ENCODE assay signal across 14 cellular contexts in genomic region chr10:95346715-95347401, GRCh38. TPM values are rescaled to one million over a fixed set of nuclear protein-coding genes. Genes with fewer than 3 reads are reported as not detected.
DNase-seq lines count a peak whose midpoint lies in the region; TF ChIP-seq lines count a peak whose summit lies in the region.
"Had no signal": no experiment of that assay in that cellular context is flagged by ENCODE, and none has a peak within 500 bp of the region (broad histone marks: within the 10 kb centered on the region; RNA-seq: fewer than 3 reads in every experiment).

No MANE protein-coding gene starts in this region.

- H4K8ac ChIP-seq in mesendoderm (ENCODE audit: low read depth, low read length): no peak overlapping the region

- H3K4me1 ChIP-seq in Caco-2: peaks cover 66% of the 10 kb centered on the region
- H3K4me1 ChIP-seq in endodermal cell (ENCODE audit: control insufficient read depth, insufficient read depth, low read length): peaks cover 13% of the 10 kb centered on the region
- peaks cover 5% of the 10 kb centered on the region for H3K4me1 ChIP-seq in mesendoderm (ENCODE audit: control insufficient read depth, low read depth, low read length)
- H3K4me1 ChIP-seq in OCI-LY7 (ENCODE audit: insufficient read depth, low read length, poor library complexity, severe bottlenecking): no peaks in the 10 kb centered on the region

- 96 to 100% methylated on average over 1 to 2 of the region's 2 CpGs for WGBS in endodermal cell (ENCODE audit: insufficient coverage in 1 of 2, insufficient read length in 1 of 2), 2 experiments
- WGBS in mesendoderm (ENCODE audit: extremely low coverage, insufficient coverage, low lambda C conversion rate): no CpG with 5 or more reads among the region's 2 CpGs

- H3K9me3 Mint-ChIP-seq in Caco-2 (ENCODE audit: unreplicated experiment): no peaks in the 10 kb centered on the region
- no peaks in the 10 kb centered on the region for H3K9me3 Mint-ChIP-seq in endodermal cell

- H3K18ac ChIP-seq in mesendoderm (ENCODE audit: low read length): no peak overlapping the region

- DNase-seq in Caco-2 (peak; percentile 87 to 89), M059J (ENCODE audit: low read depth) (peak; percentile 76), endodermal cell (peak; percentile 78), mesendoderm (peak; percentile 98), hippocampal formation (lab: John Stamatoyannopoulos, UW) (no peak), SHP77 (lab: John Stamatoyannopoulos, UW) (no peak), OCI-LY7 (ENCODE audit: low spot score) (no peak), hepatic stellate cell (ENCODE audit: low spot score) (no peak)
- DNase-seq: activated CD4-positive, alpha-beta T cell treated with anti-CD3 and anti-CD28 coated beads for 4 hours; DMS153; esophagus squamous epithelium; NCI-H146; NCI-H524 treated with DMSO at 0.1 percent for 48 hours; pancreas had no signal

- H3K4me3 ChIP-seq in Caco-2 (ENCODE audit: low read depth, low read length): no peak overlapping the region
- H3K4me3 ChIP-seq in endodermal cell (ENCODE audit: low read length): no peak overlapping the region
- no peak overlapping the region for H3K4me3 ChIP-seq in mesendoderm (ENCODE audit: low read length)
- no peak overlapping the region for H3K4me3 ChIP-seq in OCI-LY7 (ENCODE audit: low read depth, low read length, poor library complexity, severe bottlenecking)
- H3K4me3 ChIP-seq: esophagus squamous epithelium, pancreas had no signal

- H3K23ac ChIP-seq in mesendoderm (ENCODE audit: low read length): no peak overlapping the region

- no peaks in the 10 kb centered on the region for H4K20me1 ChIP-seq in OCI-LY7 (ENCODE audit: insufficient read depth, low read length)

- BruUV-seq in Caco-2 (replicated peaks; lab: Mats Ljungman, UMichigan) (no TSS peak), OCI-LY7 (replicated peaks; lab: Mats Ljungman, UMichigan) (no TSS peak)

- H3K36me3 ChIP-seq in Caco-2 (ENCODE audit: control insufficient read depth, insufficient read depth, low read length): peaks cover 7% of the 10 kb centered on the region
- H3K36me3 ChIP-seq in endodermal cell (ENCODE audit: control insufficient read depth, insufficient read depth, low read length): no peaks in the 10 kb centered on the region
- no peaks in the 10 kb centered on the region for H3K36me3 ChIP-seq in mesendoderm (ENCODE audit: control insufficient read depth, insufficient read depth, low read length)
- H3K36me3 ChIP-seq in OCI-LY7 (ENCODE audit: insufficient read depth, low read length): no peaks in the 10 kb centered on the region
- H3K36me3 ChIP-seq: pancreas had no signal

- H3K4ac ChIP-seq in mesendoderm (ENCODE audit: low read depth, low read length): no peak overlapping the region

- H3K4me3 Mint-ChIP-seq in Caco-2 (ENCODE audit: unreplicated experiment): peak overlapping the region; percentile 57
- H3K4me3 Mint-ChIP-seq in endodermal cell: no peak overlapping the region

- peak overlapping the region; percentile 93 for H3K27ac Mint-ChIP-seq in Caco-2 (ENCODE audit: unreplicated experiment)
- peak overlapping the region; percentile 67 for H3K27ac Mint-ChIP-seq in endodermal cell

- H3K27ac ChIP-seq in endodermal cell (ENCODE audit: low read depth, low read length): no peak overlapping the region
- no peak overlapping the region for H3K27ac ChIP-seq in mesendoderm (ENCODE audit: low read depth, low read length)
- H3K27ac ChIP-seq in OCI-LY7 (ENCODE audit: low read depth, low read length, poor library complexity, severe bottlenecking): no peak overlapping the region

- peaks cover 45% of the 10 kb centered on the region for H3K4me1 Mint-ChIP-seq in Caco-2 (ENCODE audit: low read depth, unreplicated experiment)
- H3K4me1 Mint-ChIP-seq in endodermal cell: peaks cover 22% of the 10 kb centered on the region

- POLR2A ChIA-PET in Caco-2 (lab: Charles Lee): interaction anchor here (0.9 to 1.2 kb wide), 4 partner anchors 14 to 101 kb away, joined by 3 to 7 read pairs (median 5); no protein-coding TSS in a partner anchor
- POLR2A ChIA-PET in OCI-LY7 (lab: Charles Lee): interaction anchor here (1.7 kb wide), 1 partner anchor 10 kb away, joined by 4 read pairs; no protein-coding TSS in a partner anchor

- H3K79me1 ChIP-seq in mesendoderm (ENCODE audit: low read length): no peaks in the 10 kb centered on the region

- CTCF ChIA-PET in Caco-2 (lab: Charles Lee) (interaction anchor here (0.8 to 1.2 kb wide), 4 partner anchors 10 to 100 kb away, joined by 3 to 5 read pairs (median 4); no protein-coding TSS in a partner anchor), OCI-LY7 (lab: Charles Lee; ENCODE audit: unreplicated experiment) (no interaction called here)

- H3K9me3 ChIP-seq in Caco-2 (no peaks in the 10 kb centered on the region), endodermal cell (ENCODE audit: control insufficient read depth, low read length) (no peaks in the 10 kb centered on the region), OCI-LY7 (ENCODE audit: low read length) (no peaks in the 10 kb centered on the region)
- H3K9me3 ChIP-seq: esophagus squamous epithelium, pancreas had no signal

- H3K79me2 ChIP-seq in mesendoderm (ENCODE audit: control insufficient read depth, insufficient read depth, low read length): no peaks in the 10 kb centered on the region
- H3K79me2 ChIP-seq in OCI-LY7 (ENCODE audit: insufficient read depth, low read depth, low read length): no peaks in the 10 kb centered on the region

- H2BK15ac ChIP-seq in mesendoderm (replicated peaks; ENCODE audit: low read depth): no peak overlapping the region

- H2BK120ac ChIP-seq in mesendoderm (ENCODE audit: low read depth, low read length): no peak overlapping the region

- H3K9me2 ChIP-seq in OCI-LY7 (ENCODE audit: insufficient read depth, low read length): no peaks in the 10 kb centered on the region

- H3K9ac ChIP-seq in endodermal cell (ENCODE audit: extremely low read depth, low read length, poor library complexity, severe bottlenecking): no peak overlapping the region
- H3K9ac ChIP-seq in mesendoderm (ENCODE audit: low read length): no peak overlapping the region

- H2BK5ac ChIP-seq in mesendoderm (ENCODE audit: low read length): no peak overlapping the region

- H4K5ac ChIP-seq in mesendoderm (ENCODE audit: low read length): no peak overlapping the region

- no peaks in the 10 kb centered on the region for H3K27me3 ChIP-seq in Caco-2 (replicated peaks; ENCODE audit: control insufficient read depth, insufficient read depth, low read length)
- no peaks in the 10 kb centered on the region for H3K27me3 ChIP-seq in endodermal cell (ENCODE audit: control insufficient read depth, insufficient read depth, low read length, poor library complexity, severe bottlenecking)
- H3K27me3 ChIP-seq in mesendoderm (ENCODE audit: insufficient read depth, low read length, poor library complexity): no peaks in the 10 kb centered on the region
- H3K27me3 ChIP-seq: esophagus squamous epithelium, pancreas had no signal

- H3K56ac ChIP-seq in mesendoderm (ENCODE audit: low read length): no peak overlapping the region

- peaks cover 56% of the 10 kb centered on the region for H3K36me3 Mint-ChIP-seq in Caco-2 (ENCODE audit: insufficient read depth, unreplicated experiment)
- peaks cover 2% of the 10 kb centered on the region for H3K36me3 Mint-ChIP-seq in endodermal cell (ENCODE audit: low read depth)

- H2AK5ac ChIP-seq in mesendoderm (ENCODE audit: low read length): no peak overlapping the region

- no peaks in the 10 kb centered on the region for H3K27me3 Mint-ChIP-seq in Caco-2 (ENCODE audit: insufficient read depth, unreplicated experiment)
- H3K27me3 Mint-ChIP-seq in endodermal cell (ENCODE audit: insufficient read depth): no peaks in the 10 kb centered on the region

- intact Hi-C loops in Caco-2 (cut with micrococcal nuclease; ENCODE audit: unreplicated experiment) (loop anchor here (1.0 to 5.0 kb wide), 6 partner anchors 16 to 720 kb away; no protein-coding TSS in a partner anchor), OCI-LY7 (cut with micrococcal nuclease; ENCODE audit: unreplicated experiment) (no loop called here)

- no peak overlapping the region for H2AFZ ChIP-seq in OCI-LY7 (ENCODE audit: low read length)

- no peak overlapping the region for H3K4me2 ChIP-seq in mesendoderm (ENCODE audit: low read length)
- no peak overlapping the region for H3K4me2 ChIP-seq in OCI-LY7 (ENCODE audit: low read length)

- no peak for TF ChIP-seq CTCF in Caco-2 (IDR thresholded peaks at IDR 0.05; ENCODE audit: insufficient read depth in 1 of 2, low read depth in 1 of 2, low read length in 1 of 2, severe bottlenecking in 1 of 2, unreplicated experiment in 1 of 2)
- TF ChIP-seq CTCF in endodermal cell (conservative IDR thresholded peaks at IDR 0.05): no peak
- no peak for TF ChIP-seq CTCF in OCI-LY7 (conservative IDR thresholded peaks at IDR 0.05; ENCODE audit: low read length)

RNA-seq across cellular contexts. Expression of gene PDLIM1, which starts 56.1 kb away (rescaled TPM):
- total RNA-seq in Caco-2 (2022): 417 and 506 TPM in 2 replicates
- 55.3 and 69.1 TPM in 2 replicates for total RNA-seq in M059J (2014; rRNA removed; shearing (Covaris generic))
- total RNA-seq in endodermal cell: 100 to 1,000 TPM in 1 of 2 donors, 10 to 100 TPM in 1; 93.9 to 158 TPM
- polyA plus RNA-seq in endodermal cell (2013, experiment 1 of 2): 133 TPM
- 133 TPM for polyA plus RNA-seq in endodermal cell (2013, experiment 2 of 2)
- polyA plus RNA-seq in mesendoderm (2013, experiment 1 of 2): 212 TPM
- 220 TPM for polyA plus RNA-seq in mesendoderm (2013, experiment 2 of 2)
- 22.3 and 23.1 TPM in 2 replicates for total RNA-seq in OCI-LY7 (2014; rRNA removed; shearing (Covaris generic))
- 103 and 105 TPM in 2 replicates for total RNA-seq in OCI-LY7 (2022)

Comparison
In these comparisons a context has a peak if more than half of its experiments do, and no peak if none do; other contexts are left out.
1. DNase-seq: peak in Caco-2 (2 of 2), M059J (single experiment), endodermal cell (single experiment) and mesendoderm (single experiment); none in hippocampal formation (0 of 2), SHP77 (0 of 2), OCI-LY7 (single experiment) and hepatic stellate cell (single experiment).